In the genomic region with DNA sequence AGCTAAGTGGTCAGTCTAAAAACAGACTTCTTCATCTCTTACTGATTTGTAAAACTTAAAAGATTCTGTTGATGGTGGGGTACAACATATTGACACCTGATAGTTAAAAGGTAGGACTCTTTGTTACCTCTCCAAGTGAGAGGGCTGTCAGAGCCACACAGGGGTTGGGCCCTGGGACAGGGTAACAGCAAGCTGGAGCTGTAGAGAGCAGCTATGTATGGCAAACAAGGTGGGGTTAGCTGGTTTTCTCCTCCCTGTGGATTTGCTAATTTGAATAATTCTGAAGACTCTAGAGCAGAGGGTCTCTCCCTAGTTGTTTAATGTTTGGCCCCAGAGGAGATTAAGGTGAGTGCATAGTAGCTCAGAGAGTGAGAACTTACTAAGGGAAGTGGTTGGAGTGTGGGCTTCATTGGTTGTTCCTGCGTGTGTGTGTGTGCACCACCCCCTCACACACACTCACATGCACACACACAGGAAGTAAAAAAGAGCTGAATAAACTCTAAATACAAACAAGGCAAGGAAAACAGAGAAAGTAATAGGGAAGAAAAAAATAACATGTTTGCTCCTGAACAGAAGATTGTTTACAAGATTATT, we compare ENCODE assay signal across 9 cellular contexts. TPM values are rescaled to one million over a fixed set of nuclear protein-coding genes. Genes with fewer than 3 reads are reported as not detected.
DNase-seq lines count a peak whose midpoint lies in the region; ATAC-seq and TF ChIP-seq lines count a peak whose summit lies in the region.
"Had no signal": no experiment of that assay in that cellular context is flagged by ENCODE, and none has a peak within 500 bp of the region (broad histone marks: within the 10 kb centered on the region; RNA-seq: fewer than 3 reads in every experiment).

No MANE protein-coding gene starts in this region.

- H3K27ac ChIP-seq in naive thymus-derived CD4-positive, alpha-beta T cell (ENCODE audit: low read depth, low read length), result no peak overlapping the region
- no peak overlapping the region for H3K27ac ChIP-seq in esophagus muscularis mucosa (replicated peaks in 1 of 4)

- peaks cover 0 to 2% (median 0%) of the 10 kb centered on the region in 5 donors for H3K27me3 Mint-ChIP-seq in naive thymus-derived CD4-positive, alpha-beta T cell
- H3K27me3 Mint-ChIP-seq: activated naive CD4-positive, alpha-beta T cell treated with anti-CD3 and anti-CD28 coated beads, Interleukin-2, amount 50 U/mL, for 24 hours had no signal

- peaks cover 8 to 11% of the 10 kb centered on the region in 2 donors for H3K4me1 ChIP-seq in naive thymus-derived CD4-positive, alpha-beta T cell (ENCODE audit: control insufficient read depth in 2 of 2, insufficient read depth in 2 of 2, low read length in 2 of 2)
- H3K4me1 ChIP-seq in esophagus muscularis mucosa, result no peaks in the 10 kb centered on the region

- intact Hi-C loops in naive thymus-derived CD4-positive, alpha-beta T cell (cut with micrococcal nuclease), result loop anchor here in 1 of 2 donors (5.0 kb wide), 1 partner anchor 35 kb away; no protein-coding TSS in a partner anchor
- intact Hi-C loops in esophagus muscularis mucosa (cut with DNase I) (no loop called here), head of caudate nucleus (cut with DNase I) (no loop called here)

- H3K9me3 ChIP-seq in naive thymus-derived CD4-positive, alpha-beta T cell (ENCODE audit: control insufficient read depth in 2 of 3, low read length in 3 of 3), result no peaks in the 10 kb centered on the region
- H3K9me3 ChIP-seq in esophagus muscularis mucosa, result no peaks in the 10 kb centered on the region

- TF ChIP-seq CTCF in esophagus muscularis mucosa (IDR thresholded peaks at IDR 0.05), result no peak

- H3K36me3 Mint-ChIP-seq in naive thymus-derived CD4-positive, alpha-beta T cell, result peaks cover 0 to 6% (median 2%) of the 10 kb centered on the region in 5 donors

- peak in 6 of 9 donors; percentile 7 to 52 (median 34) for DNase-seq in naive thymus-derived CD4-positive, alpha-beta T cell
- no peak for DNase-seq in cerebellar cortex (ENCODE audit: low spot score)
- no peak for DNase-seq in esophagus muscularis mucosa (ENCODE audit: extremely low spot score)
- DNase-seq in head of caudate nucleus, result no peak
- DNase-seq: PC-3 had no signal

- CTCF ChIA-PET in naive thymus-derived CD4-positive, alpha-beta T cell (lab: Charles Lee), result interaction anchor here (1.3 kb wide), 1 partner anchor 33 kb away, joined by 3 read pairs; no protein-coding TSS in a partner anchor

- 60% methylated on average over 1 of the region's 1 CpG for WGBS in esophagus muscularis mucosa

- no peak for TF ChIP-seq EP300 in esophagus muscularis mucosa (IDR thresholded peaks at IDR 0.05)

- H3K36me3 ChIP-seq in naive thymus-derived CD4-positive, alpha-beta T cell (ENCODE audit: control insufficient read depth in 2 of 3, insufficient read depth in 3 of 3, low read length in 3 of 3), result no peaks in the 10 kb centered on the region
- no peaks in the 10 kb centered on the region for H3K36me3 ChIP-seq in esophagus muscularis mucosa

- POLR2A ChIA-PET in naive thymus-derived CD4-positive, alpha-beta T cell (lab: Charles Lee), result interaction anchor here (1.0 kb wide), 1 partner anchor 31 kb away, joined by 3 read pairs; a partner anchor contains a TSS

- no peak for TF ChIP-seq POLR2A in esophagus muscularis mucosa (IDR thresholded peaks at IDR 0.05; ENCODE audit: low read depth)

- H3K4me1 Mint-ChIP-seq in naive thymus-derived CD4-positive, alpha-beta T cell, result peaks cover 12 to 36% (median 30%) of the 10 kb centered on the region in 7 donors

- no peak overlapping the region for H3K4me3 ChIP-seq in naive thymus-derived CD4-positive, alpha-beta T cell (ENCODE audit: low read length)
- H3K4me3 ChIP-seq in esophagus muscularis mucosa, result no peak overlapping the region

- no peaks in the 10 kb centered on the region for H3K27me3 ChIP-seq in naive thymus-derived CD4-positive, alpha-beta T cell (ENCODE audit: control insufficient read depth in 2 of 2, insufficient read depth in 2 of 2, low read length in 2 of 2)
- no peaks in the 10 kb centered on the region for H3K27me3 ChIP-seq in esophagus muscularis mucosa

- peak overlapping the region; percentile 14 to 89 (median 31) for H3K27ac Mint-ChIP-seq in naive thymus-derived CD4-positive, alpha-beta T cell
- H3K27ac Mint-ChIP-seq: activated naive CD4-positive, alpha-beta T cell treated with anti-CD3 and anti-CD28 coated beads, Interleukin-2, amount 50 U/mL, for 24 hours had no signal

- ATAC-seq in GM18873 (IDR thresholded peaks at IDR 0.05; ENCODE audit: low FRiP score, unreplicated experiment), result peak; percentile 98
- ATAC-seq in GM21825 (IDR thresholded peaks at IDR 0.05; ENCODE audit: unreplicated experiment), result peak; percentile 97
- peak; percentile 88 for ATAC-seq in HG03575 (IDR thresholded peaks at IDR 0.05; ENCODE audit: extremely low read depth, insufficient number of reproducible peaks, low FRiP score, unreplicated experiment)
- peak; percentile 80 for ATAC-seq in naive thymus-derived CD4-positive, alpha-beta T cell
- ATAC-seq: PC-3 had no signal

- H3K4me3 Mint-ChIP-seq in naive thymus-derived CD4-positive, alpha-beta T cell, result peak overlapping the region in 7 of 10 donors; percentile 0 to 64 (median 46)
- H3K4me3 Mint-ChIP-seq: activated naive CD4-positive, alpha-beta T cell treated with anti-CD3 and anti-CD28 coated beads, Interleukin-2, amount 50 U/mL, for 24 hours had no signal

- H3K9me3 Mint-ChIP-seq in naive thymus-derived CD4-positive, alpha-beta T cell, result peaks cover 0 to 6% (median 0%) of the 10 kb centered on the region in 11 donors
- H3K9me3 Mint-ChIP-seq: activated naive CD4-positive, alpha-beta T cell treated with anti-CD3 and anti-CD28 coated beads, Interleukin-2, amount 50 U/mL, for 24 hours had no signal

RNA-seq across cellular contexts. Expression of a gene that starts 9.2 kb away (rescaled TPM):
- 1 to 10 TPM; 2.2 to 5.6 (median 4.0) TPM for total RNA-seq in naive thymus-derived CD4-positive, alpha-beta T cell
- polyA plus RNA-seq in naive thymus-derived CD4-positive, alpha-beta T cell, result 1 to 10 TPM; 4.5 to 5.6 TPM
- total RNA-seq in esophagus muscularis mucosa, result 1 to 10 TPM in 3 of 4 donors, under 1 TPM in 1; 0.65 to 4.2 (median 1.4) TPM
- total RNA-seq: PC-3 had no signal

RNA-seq across cellular contexts. Expression of a gene that starts 31.6 kb away (rescaled TPM):
- 10 to 100 TPM in 3 of 5 experiments, 1 to 10 TPM in 2; 7.4 to 22.6 (median 19.5) TPM for total RNA-seq in naive thymus-derived CD4-positive, alpha-beta T cell
- 10 to 100 TPM; 21.8 to 25.1 TPM for polyA plus RNA-seq in naive thymus-derived CD4-positive, alpha-beta T cell
- 1 to 10 TPM; 3.6 to 6.7 (median 4.9) TPM for total RNA-seq in esophagus muscularis mucosa

Comparison
In these comparisons a context has a peak if more than half of its experiments do, and no peak if none do; other contexts are left out.
1. DNase-seq: peak in naive thymus-derived CD4-positive, alpha-beta T cell (6 of 9); none in cerebellar cortex (single experiment), esophagus muscularis mucosa (single experiment) and head of caudate nucleus (0 of 42).
2. Peak in every context shown above with its lines, with median percentiles within 50 percentile points of each other: ATAC-seq.